In genomic region chr10:17607603-17608332, GRCh38 we compare ENCODE assay signal across 8 cellular contexts. TPM values are rescaled to one million over a fixed set of nuclear protein-coding genes. Genes with fewer than 3 reads are reported as not detected.
DNase-seq lines count a peak whose midpoint lies in the region; ATAC-seq, FAIRE-seq and TF ChIP-seq lines count a peak whose summit lies in the region.
"Had no signal": no experiment of that assay in that cellular context is flagged by ENCODE, and none has a peak within 500 bp of the region (broad histone marks: within the 10 kb centered on the region; RNA-seq: fewer than 3 reads in every experiment).

No MANE protein-coding gene starts in this region.

- H3K36me3 ChIP-seq in liver (ENCODE audit: control insufficient read depth in 4 of 4, insufficient read depth in 3 of 4, low read depth in 1 of 4, low read length in 3 of 4) (no peaks in the 10 kb centered on the region), uterus (no peaks in the 10 kb centered on the region)

- peak; percentile 97 to 98 for TF ChIP-seq RAD21 in liver (IDR thresholded peaks at IDR 0.05)

- H3K9me3 ChIP-seq in liver (ENCODE audit: control insufficient read depth in 4 of 4, low read length in 3 of 4) (no peaks in the 10 kb centered on the region), uterus (no peaks in the 10 kb centered on the region)

- H3K9ac ChIP-seq in liver (ENCODE audit: low read depth in 1 of 2, low read length in 2 of 2): no peak overlapping the region

- peak; percentile 88 for FAIRE-seq in D721Med (lab: Jason Lieb, UNC)
- FAIRE-seq: colon had no signal

- no peak for DNase-seq in D721Med (ENCODE audit: insufficient read length, low spot score)
- peak; percentile 58 for DNase-seq in NOMO-1 treated with DMSO at 0.1 percent for 48 hours (lab: John Stamatoyannopoulos, UW; ENCODE audit: unreplicated experiment)
- DNase-seq in cerebellum (ENCODE audit: low spot score): peak; percentile 67
- no peak for DNase-seq in uterus

- H3K27me3 ChIP-seq in liver (ENCODE audit: control insufficient read depth in 4 of 4, insufficient read depth in 4 of 4, low read length in 3 of 4) (no peaks in the 10 kb centered on the region), uterus (no peaks in the 10 kb centered on the region)

- peaks cover 0 to 2% (median 0%) of the 10 kb centered on the region in 4 donors for H3K4me1 ChIP-seq in liver (ENCODE audit: control insufficient read depth in 4 of 4, insufficient read depth in 4 of 4, low read length in 3 of 4)
- no peaks in the 10 kb centered on the region for H3K4me1 ChIP-seq in uterus

- H3K27ac ChIP-seq in liver (ENCODE audit: low read depth in 1 of 2, low read length in 2 of 2) (no peak overlapping the region), uterus (no peak overlapping the region)

- intact Hi-C loops in uterus (cut with DNase I; ENCODE audit: low total_unique reads): loop anchor here (10.0 kb wide), 1 partner anchor 137 kb away; no protein-coding TSS in a partner anchor

- ATAC-seq in GM18858 (IDR thresholded peaks at IDR 0.05; ENCODE audit: unreplicated experiment) (peak; percentile 83), HG03103 (IDR thresholded peaks at IDR 0.05; ENCODE audit: low read depth, unreplicated experiment) (peak; percentile 61)

- TF ChIP-seq POLR2A in uterus (IDR thresholded peaks at IDR 0.05): no peak

- 58% methylated on average over 9 of the region's 9 CpGs for WGBS in liver

- TF ChIP-seq CTCF in D721Med (IDR thresholded peaks at IDR 0.05; ENCODE audit: insufficient read depth, missing control alignments): peak; percentile 93
- peak; percentile 91 for TF ChIP-seq CTCF in liver (IDR thresholded peaks at IDR 0.05; ENCODE audit: low read depth, low read length, missing input control)
- TF ChIP-seq CTCF in uterus (IDR thresholded peaks at IDR 0.05): peak; percentile 85 to 88 (median 87)

- H3K4me3 ChIP-seq in liver (ENCODE audit: low read depth in 1 of 3, low read length in 3 of 3) (no peak overlapping the region), uterus (no peak overlapping the region)

TF ChIP-seq in liver, 16 proteins besides CTCF, POLR2A, EP300 and RAD21:
- TF ChIP-seq GABPA (IDR thresholded peaks at IDR 0.05 in 1 of 2, conservative IDR thresholded peaks at IDR 0.05 in 1 of 2) (no peak), ATF3 (IDR thresholded peaks at IDR 0.05) (no peak)

RNA-seq across cellular contexts. Expression of gene HACD1, which starts 9.4 kb away (rescaled TPM):
- 16.2 TPM for total RNA-seq in cerebellum
- total RNA-seq in liver: 1 to 10 TPM; 2.2 to 7.8 TPM
- polyA plus RNA-seq in liver: 1 to 10 TPM; 1.0 to 1.3 TPM
- total RNA-seq in uterus: 10 to 100 TPM in 3 of 4 donors, 1 to 10 TPM in 1; 2.6 to 48.9 (median 18.4) TPM

RNA-seq across cellular contexts. Expression of gene STAM, which starts 36.2 kb away (rescaled TPM):
- total RNA-seq in cerebellum (60.2 TPM), liver (10 to 100 TPM in 1 of 2 donors, 1 to 10 TPM in 1; 8.3 to 32.4 TPM), uterus (10 to 100 TPM in 3 of 4 donors, 1 to 10 TPM in 1; 3.6 to 31.5 (median 19.9) TPM)
- 1 to 10 TPM; 4.9 to 5.1 TPM for polyA plus RNA-seq in liver

Comparison
In these comparisons a context has a peak if more than half of its experiments do, and no peak if none do; other contexts are left out.
1. DNase-seq: peak in NOMO-1 treated with DMSO at 0.1 percent for 48 hours (single experiment) and cerebellum (single experiment); none in D721Med (single experiment) and uterus (0 of 2).
2. Peak in every context shown above with its lines, with median percentiles within 50 percentile points of each other: CTCF ChIP-seq.